Comparison of ENCODE assay signal across 8 cellular contexts in the genomic region with DNA sequence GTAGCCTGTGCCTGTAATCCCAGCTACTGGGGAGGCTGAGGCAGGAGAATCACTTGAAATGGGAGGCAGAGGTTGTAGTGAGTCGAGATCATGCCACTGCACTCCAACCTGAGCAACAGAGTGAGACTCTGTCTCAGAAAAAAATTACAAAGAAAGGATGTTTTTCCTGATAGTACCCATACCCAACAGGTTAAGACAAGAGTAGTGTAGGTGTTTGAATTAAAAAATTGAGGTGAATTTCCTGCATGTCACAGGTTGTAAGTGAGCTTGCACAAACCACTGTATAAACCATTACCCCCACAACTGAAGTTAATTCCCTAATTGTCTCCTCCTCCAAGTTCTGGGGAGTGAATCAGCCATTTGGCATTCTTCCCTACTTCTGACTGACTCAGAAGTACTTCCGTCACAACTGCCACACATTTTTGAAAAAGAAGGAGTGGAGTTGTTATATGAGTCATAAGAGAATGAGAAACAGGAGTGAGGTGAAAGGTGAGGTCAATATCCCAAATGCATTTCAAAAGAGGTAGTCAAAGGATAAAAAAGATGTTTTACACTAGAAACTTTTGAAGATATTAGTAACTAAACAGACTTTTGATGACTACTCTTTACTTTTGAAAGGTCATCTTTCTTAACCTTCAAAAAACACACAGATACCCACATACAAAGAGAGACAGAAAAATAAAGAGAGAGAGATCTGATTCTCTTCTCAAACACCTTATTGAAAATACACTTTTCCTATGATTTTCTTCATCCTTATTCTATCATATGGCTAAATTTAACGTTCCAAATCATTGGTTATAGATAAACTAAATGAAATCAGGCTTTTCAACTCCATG.
DNase-seq lines count a peak whose midpoint lies in the region; ATAC-seq and TF ChIP-seq lines count a peak whose summit lies in the region.

No MANE protein-coding gene starts in this region.

- H3K79me2 ChIP-seq in Karpas-422 (ENCODE audit: low read length): no peaks in the 10 kb centered on the region

- no peaks in the 10 kb centered on the region for H3K36me3 ChIP-seq in Panc1 (ENCODE audit: control insufficient read depth, insufficient read depth, low read length)
- no peaks in the 10 kb centered on the region for H3K36me3 ChIP-seq in esophagus squamous epithelium
- H3K36me3 ChIP-seq in psoas muscle (ENCODE audit: insufficient read depth in 1 of 2, low read depth in 1 of 2): no peaks in the 10 kb centered on the region
- no peaks in the 10 kb centered on the region for H3K36me3 ChIP-seq in Karpas-422 (ENCODE audit: insufficient read depth, low read length)

- in situ Hi-C loops in Panc1 (cut with HindIII; ENCODE audit: low pct_unique_long_range_greater_than_20kb, low sequenced_read_pairs): no loop called here

- H3K4me3 ChIP-seq in Panc1 (ENCODE audit: low read depth in 2 of 2, low read length in 2 of 2): no peak overlapping the region
- H3K4me3 ChIP-seq in esophagus squamous epithelium: no peak overlapping the region
- no peak overlapping the region for H3K4me3 ChIP-seq in psoas muscle
- no peak overlapping the region for H3K4me3 ChIP-seq in Karpas-422 (ENCODE audit: low read length)

- no peaks in the 10 kb centered on the region; the same call in 1 of the 2 replicates for H3K9me3 ChIP-seq in Panc1 (ENCODE audit: control insufficient read depth, insufficient read depth, low read depth, low read length)
- H3K9me3 ChIP-seq in esophagus squamous epithelium: no peaks in the 10 kb centered on the region
- no peaks in the 10 kb centered on the region for H3K9me3 ChIP-seq in psoas muscle
- no peaks in the 10 kb centered on the region for H3K9me3 ChIP-seq in Karpas-422 (ENCODE audit: low read length)

- no peaks in the 10 kb centered on the region for H3K9me2 ChIP-seq in Karpas-422 (replicated peaks; ENCODE audit: insufficient read depth, low read length)

- no peaks in the 10 kb centered on the region for H4K20me1 ChIP-seq in Karpas-422 (ENCODE audit: insufficient read depth, low read depth, low read length)

- TF ChIP-seq POLR2A in esophagus squamous epithelium (IDR thresholded peaks at IDR 0.05): no peak

- no TSS peak for BruUV-seq in Panc1 (replicated peaks; lab: Mats Ljungman, UMichigan)

- H3K27ac ChIP-seq in Panc1 (ENCODE audit: low read length): 0 out of 2 replicates have a peak overlapping the region, but pooled peaks have one; percentile 39
- peak overlapping the region; percentile 58 to 86 (median 71) for H3K27ac ChIP-seq in esophagus squamous epithelium
- no peak overlapping the region for H3K27ac ChIP-seq in psoas muscle
- H3K27ac ChIP-seq in Karpas-422 (ENCODE audit: low read length): no peak overlapping the region

- no peak overlapping the region for H3K4me2 ChIP-seq in Karpas-422 (ENCODE audit: low read depth, low read length, poor library complexity, severe bottlenecking)

- H3K9ac ChIP-seq in Karpas-422 (ENCODE audit: low read length): no peak overlapping the region

- TF ChIP-seq CTCF in Panc1 (IDR thresholded peaks at IDR 0.05) (no peak), esophagus squamous epithelium (IDR thresholded peaks at IDR 0.05) (no peak), psoas muscle (IDR thresholded peaks at IDR 0.05) (no peak)

- H3K27me3 ChIP-seq in Panc1 (ENCODE audit: control insufficient read depth, insufficient read depth, low read length) (no peaks in the 10 kb centered on the region), esophagus squamous epithelium (no peaks in the 10 kb centered on the region), psoas muscle (ENCODE audit: insufficient read depth in 3 of 3, low read length in 2 of 3) (no peaks in the 10 kb centered on the region), Karpas-422 (ENCODE audit: low read length) (no peaks in the 10 kb centered on the region)

- POLR2A ChIA-PET in Panc1 (lab: Charles Lee): no interaction called here

- peak; percentile 92 for ATAC-seq in Panc1
- peak in 3 of 4 donors; percentile 24 to 33 (median 30) for ATAC-seq in psoas muscle
- no peak for ATAC-seq in GM21528 (IDR thresholded peaks at IDR 0.05; ENCODE audit: low FRiP score, unreplicated experiment)

- DNase-seq in GM04503 (ENCODE audit: low read depth) (peak; percentile 94), Panc1 (ENCODE audit: low read depth, low spot score) (peak; percentile 85), esophagus squamous epithelium (lab: John Stamatoyannopoulos, UW) (no peak), psoas muscle (no peak), COLO668 (lab: John Stamatoyannopoulos, UW; ENCODE audit: unreplicated experiment) (no peak), Karpas-422 (no peak), DMS79 (lab: John Stamatoyannopoulos, UW) (no peak)

- CTCF ChIA-PET in Panc1 (lab: Charles Lee): no interaction called here

- H2AFZ ChIP-seq in Karpas-422 (ENCODE audit: low read length): no peak overlapping the region

- intact Hi-C loops in Panc1 (cut with micrococcal nuclease; ENCODE audit: unreplicated experiment): no loop called here
- intact Hi-C loops in esophagus squamous epithelium (cut with DNase I): no loop called here
- intact Hi-C loops in psoas muscle (cut with DNase I): loop anchor here in 1 of 2 donors (10.0 kb wide), 1 partner anchor 615 kb away; no protein-coding TSS in a partner anchor

- WGBS in esophagus squamous epithelium, 2 donors: 22 to 35% methylated on average over 3 of the region's 3 CpGs
- WGBS in psoas muscle, 3 donors: 63 to 67% (median 64%) methylated on average over 3 of the region's 3 CpGs

- H3K4me1 ChIP-seq in Panc1 (ENCODE audit: control insufficient read depth, insufficient read depth, low read length) (no peaks in the 10 kb centered on the region; the same call in none of the 2 replicates), esophagus squamous epithelium (peaks cover 0 to 37% (median 13%) of the 10 kb centered on the region in 3 donors), psoas muscle (no peaks in the 10 kb centered on the region), Karpas-422 (ENCODE audit: low read length) (no peaks in the 10 kb centered on the region)

Comparison
In these comparisons a context has a peak if more than half of its experiments do, and no peak if none do; other contexts are left out.
1. DNase-seq: peak in GM04503 (single experiment) and Panc1 (single experiment); none in esophagus squamous epithelium (single experiment), psoas muscle (0 of 2), COLO668 (single experiment), Karpas-422 (single experiment) and DMS79 (single experiment).
2. H3K27ac ChIP-seq: peak in Panc1 (single experiment) and esophagus squamous epithelium (4 of 4); none in psoas muscle (single experiment) and Karpas-422 (single experiment).